ENCODE assay signal across 16 cellular contexts in the genomic region with DNA sequence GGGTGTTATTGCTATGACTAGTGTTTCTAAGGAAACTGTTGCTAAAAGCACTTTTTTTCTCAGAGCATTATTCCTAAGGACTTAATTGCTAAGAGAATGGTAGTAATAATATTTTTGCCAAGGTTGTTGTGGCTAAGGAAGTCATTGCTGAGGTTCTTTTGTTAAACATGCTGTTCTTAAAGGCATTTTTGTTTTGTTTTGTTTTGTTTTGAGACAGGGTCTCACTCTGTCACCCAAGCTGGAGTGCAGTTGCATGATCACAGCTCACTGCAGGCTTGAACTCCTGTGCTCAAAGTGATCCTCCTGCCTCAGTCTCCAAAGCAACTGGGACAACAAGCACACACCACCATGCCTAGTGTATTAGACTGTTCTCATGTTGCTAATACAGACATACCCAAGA. TPM values are rescaled to one million over a fixed set of nuclear protein-coding genes. Genes with fewer than 3 reads are reported as not detected.
"Had no signal": no experiment of that assay in that cellular context is flagged by ENCODE, and none has a peak within 500 bp of the region (broad histone marks: within the 10 kb centered on the region; RNA-seq: fewer than 3 reads in every experiment).

No MANE protein-coding gene starts in this region.

RNA-seq across cellular contexts. Expression of a gene that starts 51.2 kb away (rescaled TPM):
- total RNA-seq: activated CD4-positive, alpha-beta memory T cell treated with anti-CD3 and anti-CD28 coated beads, Interleukin-2, amount 10 ng/mL, durations not matched to agents 7 days and 5 days; activated CD4-positive, alpha-beta T cell treated with anti-CD3 and anti-CD28 coated beads for 36 hours; activated CD4-positive, alpha-beta T cell treated with anti-CD3 and anti-CD28 coated beads, Interleukin-2, amount 10 ng/mL, durations not matched to agents 7 days and 5 days; activated CD8-positive, alpha-beta memory T cell treated with anti-CD3 and anti-CD28 coated beads, Interleukin-2, amount 10 ng/mL, durations not matched to agents 7 days and 5 days; activated CD8-positive, alpha-beta T cell treated with anti-CD3 and anti-CD28 coated beads, Interleukin-2, amount 10 ng/mL, durations not matched to agents 7 days and 5 days; activated naive CD8-positive, alpha-beta T cell treated with anti-CD3 and anti-CD28 coated beads, Interleukin-2, amount 10 ng/mL, durations not matched to agents 7 days and 5 days; activated T-helper 2 cell treated with anti-CD3 and anti-CD28 coated beads, Interferon-gamma antibody, Interleukin-2, Interleukin-4, amounts not matched to agents 10 μg/mL and 5 μg/mL and 100 μg/mL, durations not matched to agents 14 hours and 24 hours and 36 hours; ascending aorta; bronchial epithelial cell; cardiac muscle cell; T-cell; T-helper 1 cell treated with Interleukin-12 subunit alpha and Interleukin-12 subunit beta and Interleukin-4 antibody, amounts not matched to agents 30 ng/mL and 1 ng/mL, for 36 hours; T-helper 17 cell; T-helper 2 cell treated with Interferon-gamma antibody and Interleukin-4, amounts not matched to agents 100 ng/mL and 5 ng/mL, for 36 hours; WTC11 had no signal
- polyA plus RNA-seq: adipose tissue, cardiac muscle cell had no signal
